23 cellular contexts compared by ENCODE assay signal in the genomic region with DNA sequence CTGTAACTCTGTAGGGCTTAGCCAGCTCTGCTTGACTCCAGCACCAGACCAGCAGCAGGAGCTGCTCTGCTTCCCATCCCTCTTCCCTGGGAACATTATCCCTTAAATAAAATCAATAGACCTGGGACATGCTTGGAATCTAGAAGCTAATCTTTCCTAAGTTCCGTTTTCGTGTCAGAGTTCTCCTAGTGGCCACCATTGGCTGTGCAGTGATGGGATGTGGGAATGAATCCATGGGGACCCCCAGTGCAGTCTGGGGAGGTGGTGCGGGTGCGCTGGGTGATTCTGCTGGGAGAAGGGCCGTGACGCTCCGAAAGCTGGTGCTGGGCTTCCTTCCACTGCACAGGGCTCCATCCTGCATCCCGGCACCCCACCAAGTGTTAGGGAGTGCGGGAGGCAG.
"Had no signal": no experiment of that assay in that cellular context is flagged by ENCODE, and none has a peak within 500 bp of the region (broad histone marks: within the 10 kb centered on the region; RNA-seq: fewer than 3 reads in every experiment).

No MANE protein-coding gene starts in this region.

- DNase-seq: activated CD4-positive, alpha-beta T cell treated with anti-CD3 and anti-CD28 coated beads, Interleukin-2, amount 50 U/mL, for 1 hour; activated CD4-positive, CD25-positive, alpha-beta regulatory T cell treated with anti-CD3 and anti-CD28 coated beads, Interleukin-2, amount 50 U/mL, for 72 hours; activated CD8-positive, alpha-beta memory T cell treated with anti-CD3 and anti-CD28 coated beads, Interleukin-2, amount 50 U/mL, for 4 hours; activated naive CD4-positive, alpha-beta T cell treated with anti-CD3 and anti-CD28 coated beads, Interleukin-2, amount 10 ng/mL, durations not matched to agents 7 days and 5 days; activated naive CD8-positive, alpha-beta T cell treated with anti-CD3 and anti-CD28 coated beads, Interleukin-2, amount 50 U/mL, for 24 hours; activated T-cell treated with anti-CD3 and anti-CD28 coated beads, Interleukin-2, amount 50 U/mL, for 4 hours; anterior cingulate cortex; cortex of kidney; heart right ventricle; immature natural killer cell; kidney glomerular epithelial cell; left ventricle myocardium superior; mucosa of descending colon; naive B cell; pancreas; sigmoid colon; stimulated activated CD4-positive, alpha-beta T cell treated with anti-CD3 and anti-CD28 coated beads, Interleukin-4, amount 100 ng/mL, for 24 hours; T-helper 9 cell; testis had no signal

- H3K4me3 Mint-ChIP-seq: activated naive CD4-positive, alpha-beta T cell treated with anti-CD3 and anti-CD28 coated beads, Interleukin-2, amount 10 ng/mL, durations not matched to agents 7 days and 5 days; activated naive CD8-positive, alpha-beta T cell treated with anti-CD3 and anti-CD28 coated beads, Interleukin-2, amount 50 U/mL, for 24 hours; activated T-cell treated with anti-CD3 and anti-CD28 coated beads, Interleukin-2, amount 50 U/mL, for 4 hours; immature natural killer cell; naive B cell; stimulated activated effector memory CD8-positive, alpha-beta T cell treated with anti-CD3 and anti-CD28 coated beads, Interleukin-12 subunit alpha, Interleukin-12 subunit beta, amount 100 ng/mL, for 72 hours had no signal

- H3K27ac Mint-ChIP-seq: activated naive CD4-positive, alpha-beta T cell treated with anti-CD3 and anti-CD28 coated beads, Interleukin-2, amount 10 ng/mL, durations not matched to agents 7 days and 5 days; activated naive CD8-positive, alpha-beta T cell treated with anti-CD3 and anti-CD28 coated beads, Interleukin-2, amount 50 U/mL, for 24 hours; immature natural killer cell; naive B cell; stimulated activated effector memory CD8-positive, alpha-beta T cell treated with anti-CD3 and anti-CD28 coated beads, Interleukin-12 subunit alpha, Interleukin-12 subunit beta, amount 100 ng/mL, for 72 hours had no signal

- H3K4me1 Mint-ChIP-seq: activated naive CD4-positive, alpha-beta T cell treated with anti-CD3 and anti-CD28 coated beads, Interleukin-2, amount 10 ng/mL, durations not matched to agents 7 days and 5 days; activated naive CD8-positive, alpha-beta T cell treated with anti-CD3 and anti-CD28 coated beads, Interleukin-2, amount 50 U/mL, for 24 hours; immature natural killer cell; naive B cell; stimulated activated effector memory CD8-positive, alpha-beta T cell treated with anti-CD3 and anti-CD28 coated beads, Interleukin-12 subunit alpha, Interleukin-12 subunit beta, amount 100 ng/mL, for 72 hours had no signal

- ATAC-seq: activated naive CD8-positive, alpha-beta T cell treated with anti-CD3 and anti-CD28 coated beads, Interleukin-2, amount 50 U/mL, for 24 hours; activated T-cell treated with anti-CD3 and anti-CD28 coated beads, Interleukin-2, amount 50 U/mL, for 4 hours; gastroesophageal sphincter; heart right ventricle; left ventricle myocardium superior; mucosa of descending colon; pancreas; stimulated activated effector memory CD8-positive, alpha-beta T cell treated with anti-CD3 and anti-CD28 coated beads, Interleukin-12 subunit alpha, Interleukin-12 subunit beta, amount 100 ng/mL, for 72 hours had no signal

- H3K36me3 ChIP-seq: esophagus muscularis mucosa, gastroesophageal sphincter, heart right ventricle, neutrophil, pancreas, sigmoid colon had no signal

- H3K27ac ChIP-seq: esophagus muscularis mucosa, gastroesophageal sphincter, heart right ventricle, neutrophil, pancreas, sigmoid colon, testis had no signal

- H3K36me3 Mint-ChIP-seq: activated naive CD4-positive, alpha-beta T cell treated with anti-CD3 and anti-CD28 coated beads, Interleukin-2, amount 10 ng/mL, durations not matched to agents 7 days and 5 days; immature natural killer cell; naive B cell; stimulated activated effector memory CD8-positive, alpha-beta T cell treated with anti-CD3 and anti-CD28 coated beads, Interleukin-12 subunit alpha, Interleukin-12 subunit beta, amount 100 ng/mL, for 72 hours had no signal

- H3K4me3 ChIP-seq: esophagus muscularis mucosa, gastroesophageal sphincter, heart right ventricle, mucosa of descending colon, pancreas, sigmoid colon, testis had no signal

- H3K27me3 ChIP-seq: pancreas, testis had no signal

- H3K9me3 Mint-ChIP-seq: activated naive CD4-positive, alpha-beta T cell treated with anti-CD3 and anti-CD28 coated beads, Interleukin-2, amount 10 ng/mL, durations not matched to agents 7 days and 5 days; immature natural killer cell had no signal

- H3K4me1 ChIP-seq: esophagus muscularis mucosa, gastroesophageal sphincter, heart right ventricle, pancreas, sigmoid colon, testis had no signal

- H3K9me3 ChIP-seq: gastroesophageal sphincter, mucosa of descending colon, neutrophil, pancreas, sigmoid colon, testis had no signal
